Comparison of ENCODE assay signal across 1 cellular context in genomic region chr9:83630938-83631457, GRCh38.
TF ChIP-seq lines count a peak whose summit lies in the region.

No MANE protein-coding gene starts in this region.

TF ChIP-seq in GM23338, 12 proteins besides CTCF, POLR2A, EP300 and RAD21 (continued from another document):
- TF ChIP-seq, protein P1, sequence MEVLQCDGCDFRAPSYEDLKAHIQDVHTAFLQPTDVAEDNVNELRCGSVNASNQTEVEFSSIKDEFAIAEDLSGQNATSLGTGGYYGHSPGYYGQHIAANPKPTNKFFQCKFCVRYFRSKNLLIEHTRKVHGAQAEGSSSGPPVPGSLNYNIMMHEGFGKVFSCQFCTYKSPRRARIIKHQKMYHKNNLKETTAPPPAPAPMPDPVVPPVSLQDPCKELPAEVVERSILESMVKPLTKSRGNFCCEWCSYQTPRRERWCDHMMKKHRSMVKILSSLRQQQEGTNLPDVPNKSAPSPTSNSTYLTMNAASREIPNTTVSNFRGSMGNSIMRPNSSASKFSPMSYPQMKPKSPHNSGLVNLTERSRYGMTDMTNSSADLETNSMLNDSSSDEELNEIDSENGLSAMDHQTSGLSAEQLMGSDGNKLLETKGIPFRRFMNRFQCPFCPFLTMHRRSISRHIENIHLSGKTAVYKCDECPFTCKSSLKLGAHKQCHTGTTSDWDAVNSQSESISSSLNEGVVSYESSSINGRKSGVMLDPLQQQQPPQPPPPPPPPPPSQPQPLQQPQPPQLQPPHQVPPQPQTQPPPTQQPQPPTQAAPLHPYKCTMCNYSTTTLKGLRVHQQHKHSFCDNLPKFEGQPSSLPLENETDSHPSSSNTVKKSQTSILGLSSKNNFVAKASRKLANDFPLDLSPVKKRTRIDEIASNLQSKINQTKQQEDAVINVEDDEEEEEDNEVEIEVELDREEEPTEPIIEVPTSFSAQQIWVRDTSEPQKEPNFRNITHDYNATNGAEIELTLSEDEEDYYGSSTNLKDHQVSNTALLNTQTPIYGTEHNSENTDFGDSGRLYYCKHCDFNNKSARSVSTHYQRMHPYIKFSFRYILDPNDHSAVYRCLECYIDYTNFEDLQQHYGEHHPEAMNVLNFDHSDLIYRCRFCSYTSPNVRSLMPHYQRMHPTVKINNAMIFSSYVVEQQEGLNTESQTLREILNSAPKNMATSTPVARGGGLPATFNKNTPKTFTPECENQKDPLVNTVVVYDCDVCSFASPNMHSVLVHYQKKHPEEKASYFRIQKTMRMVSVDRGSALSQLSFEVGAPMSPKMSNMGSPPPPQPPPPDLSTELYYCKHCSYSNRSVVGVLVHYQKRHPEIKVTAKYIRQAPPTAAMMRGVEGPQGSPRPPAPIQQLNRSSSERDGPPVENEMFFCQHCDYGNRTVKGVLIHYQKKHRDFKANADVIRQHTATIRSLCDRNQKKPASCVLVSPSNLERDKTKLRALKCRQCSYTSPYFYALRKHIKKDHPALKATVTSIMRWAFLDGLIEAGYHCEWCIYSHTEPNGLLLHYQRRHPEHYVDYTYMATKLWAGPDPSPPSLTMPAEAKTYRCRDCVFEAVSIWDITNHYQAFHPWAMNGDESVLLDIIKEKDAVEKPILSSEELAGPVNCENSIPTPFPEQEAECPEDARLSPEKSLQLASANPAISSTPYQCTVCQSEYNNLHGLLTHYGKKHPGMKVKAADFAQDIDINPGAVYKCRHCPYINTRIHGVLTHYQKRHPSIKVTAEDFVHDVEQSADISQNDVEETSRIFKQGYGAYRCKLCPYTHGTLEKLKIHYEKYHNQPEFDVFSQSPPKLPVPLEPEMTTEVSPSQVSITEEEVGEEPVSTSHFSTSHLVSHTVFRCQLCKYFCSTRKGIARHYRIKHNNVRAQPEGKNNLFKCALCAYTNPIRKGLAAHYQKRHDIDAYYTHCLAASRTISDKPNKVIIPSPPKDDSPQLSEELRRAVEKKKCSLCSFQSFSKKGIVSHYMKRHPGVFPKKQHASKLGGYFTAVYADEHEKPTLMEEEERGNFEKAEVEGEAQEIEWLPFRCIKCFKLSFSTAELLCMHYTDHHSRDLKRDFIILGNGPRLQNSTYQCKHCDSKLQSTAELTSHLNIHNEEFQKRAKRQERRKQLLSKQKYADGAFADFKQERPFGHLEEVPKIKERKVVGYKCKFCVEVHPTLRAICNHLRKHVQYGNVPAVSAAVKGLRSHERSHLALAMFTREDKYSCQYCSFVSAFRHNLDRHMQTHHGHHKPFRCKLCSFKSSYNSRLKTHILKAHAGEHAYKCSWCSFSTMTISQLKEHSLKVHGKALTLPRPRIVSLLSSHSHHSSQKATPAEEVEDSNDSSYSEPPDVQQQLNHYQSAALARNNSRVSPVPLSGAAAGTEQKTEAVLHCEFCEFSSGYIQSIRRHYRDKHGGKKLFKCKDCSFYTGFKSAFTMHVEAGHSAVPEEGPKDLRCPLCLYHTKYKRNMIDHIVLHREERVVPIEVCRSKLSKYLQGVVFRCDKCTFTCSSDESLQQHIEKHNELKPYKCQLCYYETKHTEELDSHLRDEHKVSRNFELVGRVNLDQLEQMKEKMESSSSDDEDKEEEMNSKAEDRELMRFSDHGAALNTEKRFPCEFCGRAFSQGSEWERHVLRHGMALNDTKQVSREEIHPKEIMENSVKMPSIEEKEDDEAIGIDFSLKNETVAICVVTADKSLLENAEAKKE (CRISPR knock-in tag; IDR thresholded peaks at IDR 0.05), result peak; percentile 63
